8 cellular contexts compared by ENCODE assay signal in genomic region chr1:165144757-165145397, GRCh38.
DNase-seq lines count a peak whose midpoint lies in the region; ATAC-seq, FAIRE-seq and TF ChIP-seq lines count a peak whose summit lies in the region.

No MANE protein-coding gene starts in this region.

- H3K4me1 Mint-ChIP-seq in stimulated activated naive CD8-positive, alpha-beta T cell treated with anti-CD3 and anti-CD28 coated beads, Interleukin-15, amount 100 ng/mL, for 72 hours: no peaks in the 10 kb centered on the region

- TF ChIP-seq POLR2A in HepG2 (IDR thresholded peaks at IDR 0.05; ENCODE audit: insufficient read depth in 1 of 2, low read depth in 2 of 2, low read length in 2 of 2): no peak

- H2AFZ ChIP-seq in HepG2 (ENCODE audit: low read length): no peak overlapping the region

- H3K27ac Mint-ChIP-seq in stimulated activated naive CD8-positive, alpha-beta T cell treated with anti-CD3 and anti-CD28 coated beads, Interleukin-15, amount 100 ng/mL, for 72 hours: no peak overlapping the region

- no peak overlapping the region for H3K4me3 ChIP-seq in HepG2 (replicated peaks in 1 of 3; ENCODE audit: insufficient read depth in 1 of 3, low read depth in 2 of 3, low read length in 3 of 3)

- POLR2A ChIA-PET in HepG2 (lab: Yijun Ruan, JAX): no interaction called here

- BruUV-seq in HepG2 (replicated peaks; lab: Mats Ljungman, UMichigan): no TSS peak

- FAIRE-seq in HepG2 (lab: Jason Lieb, UNC): peak; percentile 64

- no peaks in the 10 kb centered on the region for H4K20me1 ChIP-seq in HepG2 (ENCODE audit: insufficient read depth, low read length)

- DNase-seq in DMS114 treated with DMSO at 0.1 percent for 48 hours (lab: John Stamatoyannopoulos, UW; ENCODE audit: unreplicated experiment): peak; percentile 48
- DNase-seq in KBM-7: peak; percentile 62
- DNase-seq in RKO (ENCODE audit: low spot score): peak; percentile 58
- peak in 46 of 61 donors; percentile 1 to 74 (median 26) for DNase-seq in caudate nucleus (lab: John Stamatoyannopoulos, UW)
- peak; percentile 44 for DNase-seq in HepG2 (ENCODE audit: low spot score)
- DNase-seq in stimulated activated naive CD8-positive, alpha-beta T cell treated with anti-CD3 and anti-CD28 coated beads, Interleukin-15, amount 100 ng/mL, for 72 hours: peak; percentile 8 to 17

- no peaks in the 10 kb centered on the region for H3K79me2 ChIP-seq in HepG2 (ENCODE audit: insufficient read depth, low read length)

- peaks cover 9% of the 10 kb centered on the region for H3K4me1 ChIP-seq in HepG2 (ENCODE audit: insufficient read depth, low read length)

- no peaks in the 10 kb centered on the region for H3K27me3 ChIP-seq in HepG2 (ENCODE audit: control insufficient read depth in 1 of 2, insufficient read depth in 2 of 2, low read length in 2 of 2)

- ATAC-seq in GM19372 (IDR thresholded peaks at IDR 0.05; ENCODE audit: low read depth, unreplicated experiment) (peak; percentile 80), HepG2 (peak; percentile 95), HG03045 (IDR thresholded peaks at IDR 0.05; ENCODE audit: unreplicated experiment) (no peak)
- ATAC-seq in stimulated activated naive CD8-positive, alpha-beta T cell treated with anti-CD3 and anti-CD28 coated beads, Interleukin-15, amount 100 ng/mL, for 72 hours: no peak

- no peak overlapping the region for H3K4me2 ChIP-seq in HepG2 (ENCODE audit: low read depth, low read length)

- intact Hi-C loops in HepG2 (cut with micrococcal nuclease; ENCODE audit: unreplicated experiment): loop anchor here (1.0 kb wide), 3 partner anchors 16 to 224 kb away; no protein-coding TSS in a partner anchor

- no peak for TF ChIP-seq EP300 in HepG2 (IDR thresholded peaks at IDR 0.05; ENCODE audit: low read depth in 2 of 2, low read length in 2 of 2)
- no peak for TF ChIP-seq EP300 in HepG2 (CRISPR knock-in tag; IDR thresholded peaks at IDR 0.05; ENCODE audit: borderline replicate concordance)

- in situ Hi-C loops in KBM-7 (cut with MboI; ENCODE audit: low pct_unique_long_range_greater_than_20kb, low sequenced_read_pairs): no loop called here
- in situ Hi-C loops in HepG2 (cut with HindIII; ENCODE audit: extremely low pct_ligation_motif_present, low pct_unique_long_range_greater_than_20kb): loop anchor here (25.0 kb wide), 1 partner anchor 442 kb away; no protein-coding TSS in a partner anchor

- H3K27ac ChIP-seq in caudate nucleus (ENCODE audit: low read depth, low read length) (no peak overlapping the region), HepG2 (ENCODE audit: extremely low read length, insufficient read depth, low read length) (no peak overlapping the region)

- no peaks in the 10 kb centered on the region for H3K9me3 ChIP-seq in HepG2 (ENCODE audit: low read length)

- H3K27me3 Mint-ChIP-seq in stimulated activated naive CD8-positive, alpha-beta T cell treated with anti-CD3 and anti-CD28 coated beads, Interleukin-15, amount 100 ng/mL, for 72 hours: peaks cover 16% of the 10 kb centered on the region

- TF ChIP-seq CTCF in HepG2 (CRISPR knock-in tag; IDR thresholded peaks at IDR 0.05): peak; percentile 85

- WGBS in HepG2 (ENCODE audit: low lambda C conversion rate): 37% methylated on average over 12 of the region's 12 CpGs

- H3K4me3 Mint-ChIP-seq in stimulated activated naive CD8-positive, alpha-beta T cell treated with anti-CD3 and anti-CD28 coated beads, Interleukin-15, amount 100 ng/mL, for 72 hours: no peak overlapping the region

- H3K9ac ChIP-seq in HepG2 (ENCODE audit: insufficient read depth, low read depth, low read length): no peak overlapping the region

- CTCF ChIA-PET in HepG2 (lab: Yijun Ruan, JAX; ENCODE audit: low intra/inter-chr PET ratio, low total read pairs): interaction anchor here (0.9 to 2.1 kb wide), 3 partner anchors 15 to 224 kb away, joined by 3 to 10 read pairs (median 5); no protein-coding TSS in a partner anchor

- TF ChIP-seq RAD21 in HepG2 (CRISPR knock-in tag; IDR thresholded peaks at IDR 0.05): 0 out of 2 replicates have a peak, but pooled peaks have one; percentile 21

- H3K9me3 Mint-ChIP-seq in stimulated activated naive CD8-positive, alpha-beta T cell treated with anti-CD3 and anti-CD28 coated beads, Interleukin-15, amount 100 ng/mL, for 72 hours: no peaks in the 10 kb centered on the region

- H3K36me3 ChIP-seq in HepG2 (replicated peaks in 1 of 2; ENCODE audit: control insufficient read depth in 1 of 2, insufficient read depth in 2 of 2, low read length in 2 of 2): no peaks in the 10 kb centered on the region

TF ChIP-seq in HepG2, 621 proteins besides CTCF, POLR2A, EP300 and RAD21:
- TF ChIP-seq, protein P1, sequence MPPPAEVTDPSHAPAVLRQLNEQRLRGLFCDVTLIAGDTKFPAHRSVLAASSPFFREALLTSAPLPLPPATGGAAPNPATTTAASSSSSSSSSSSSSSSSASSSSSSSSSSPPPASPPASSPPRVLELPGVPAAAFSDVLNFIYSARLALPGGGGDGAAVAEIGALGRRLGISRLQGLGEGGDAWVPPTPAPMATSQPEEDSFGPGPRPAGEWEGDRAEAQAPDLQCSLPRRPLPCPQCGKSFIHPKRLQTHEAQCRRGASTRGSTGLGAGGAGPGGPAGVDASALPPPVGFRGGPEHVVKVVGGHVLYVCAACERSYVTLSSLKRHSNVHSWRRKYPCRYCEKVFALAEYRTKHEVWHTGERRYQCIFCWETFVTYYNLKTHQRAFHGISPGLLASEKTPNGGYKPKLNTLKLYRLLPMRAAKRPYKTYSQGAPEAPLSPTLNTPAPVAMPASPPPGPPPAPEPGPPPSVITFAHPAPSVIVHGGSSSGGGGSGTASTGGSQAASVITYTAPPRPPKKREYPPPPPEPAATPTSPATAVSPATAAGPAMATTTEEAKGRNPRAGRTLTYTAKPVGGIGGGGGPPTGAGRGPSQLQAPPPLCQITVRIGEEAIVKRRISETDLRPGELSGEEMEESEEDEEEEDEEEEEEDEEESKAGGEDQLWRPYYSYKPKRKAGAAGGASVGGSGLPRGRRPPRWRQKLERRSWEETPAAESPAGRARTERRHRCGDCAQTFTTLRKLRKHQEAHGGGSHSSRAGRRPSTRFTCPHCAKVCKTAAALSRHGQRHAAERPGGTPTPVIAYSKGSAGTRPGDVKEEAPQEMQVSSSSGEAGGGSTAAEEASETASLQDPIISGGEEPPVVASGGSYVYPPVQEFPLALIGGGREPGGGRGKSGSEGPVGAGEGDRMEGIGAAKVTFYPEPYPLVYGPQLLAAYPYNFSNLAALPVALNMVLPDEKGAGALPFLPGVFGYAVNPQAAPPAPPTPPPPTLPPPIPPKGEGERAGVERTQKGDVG (CRISPR knock-in tag; IDR thresholded peaks at IDR 0.05; ENCODE audit: borderline replicate concordance): no peak
- no peak for TF ChIP-seq ZNF296 (CRISPR knock-in tag; conservative IDR thresholded peaks at IDR 0.05)
- TF ChIP-seq TEAD3 (CRISPR knock-in tag; optimal IDR thresholded peaks at IDR 0.05; ENCODE audit: borderline replicate concordance): peak; percentile 69
- TF ChIP-seq, protein P2, sequence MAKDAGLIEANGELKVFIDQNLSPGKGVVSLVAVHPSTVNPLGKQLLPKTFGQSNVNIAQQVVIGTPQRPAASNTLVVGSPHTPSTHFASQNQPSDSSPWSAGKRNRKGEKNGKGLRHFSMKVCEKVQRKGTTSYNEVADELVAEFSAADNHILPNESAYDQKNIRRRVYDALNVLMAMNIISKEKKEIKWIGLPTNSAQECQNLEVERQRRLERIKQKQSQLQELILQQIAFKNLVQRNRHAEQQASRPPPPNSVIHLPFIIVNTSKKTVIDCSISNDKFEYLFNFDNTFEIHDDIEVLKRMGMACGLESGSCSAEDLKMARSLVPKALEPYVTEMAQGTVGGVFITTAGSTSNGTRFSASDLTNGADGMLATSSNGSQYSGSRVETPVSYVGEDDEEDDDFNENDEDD (CRISPR knock-in tag; IDR thresholded peaks at IDR 0.05; ENCODE audit: borderline replicate concordance): peak; percentile 57; the same call in 1 of the 2 replicates
- peak; percentile 60 for TF ChIP-seq MAX (IDR thresholded peaks at IDR 0.05)
- TF ChIP-seq LCORL (IDR thresholded peaks at IDR 0.05): no peak
- no peak for TF ChIP-seq LCORL (CRISPR knock-in tag; IDR thresholded peaks at IDR 0.05)
- TF ChIP-seq, protein P3, sequence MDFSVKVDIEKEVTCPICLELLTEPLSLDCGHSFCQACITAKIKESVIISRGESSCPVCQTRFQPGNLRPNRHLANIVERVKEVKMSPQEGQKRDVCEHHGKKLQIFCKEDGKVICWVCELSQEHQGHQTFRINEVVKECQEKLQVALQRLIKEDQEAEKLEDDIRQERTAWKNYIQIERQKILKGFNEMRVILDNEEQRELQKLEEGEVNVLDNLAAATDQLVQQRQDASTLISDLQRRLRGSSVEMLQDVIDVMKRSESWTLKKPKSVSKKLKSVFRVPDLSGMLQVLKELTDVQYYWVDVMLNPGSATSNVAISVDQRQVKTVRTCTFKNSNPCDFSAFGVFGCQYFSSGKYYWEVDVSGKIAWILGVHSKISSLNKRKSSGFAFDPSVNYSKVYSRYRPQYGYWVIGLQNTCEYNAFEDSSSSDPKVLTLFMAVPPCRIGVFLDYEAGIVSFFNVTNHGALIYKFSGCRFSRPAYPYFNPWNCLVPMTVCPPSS (IDR thresholded peaks at IDR 0.05): no peak
- TF ChIP-seq STAG1 (CRISPR knock-in tag; IDR thresholded peaks at IDR 0.05): peak; percentile 73
- peak; percentile 21 for TF ChIP-seq XRCC5 (optimal IDR thresholded peaks at IDR 0.05; ENCODE audit: low read length)
- TF ChIP-seq SMC3 (IDR thresholded peaks at IDR 0.05; ENCODE audit: low read length): peak; percentile 74
TF ChIP-seq in HepG2: peak in this region for 6.

Comparison
In these comparisons a context has a peak if more than half of its experiments do, and no peak if none do; other contexts are left out.
1. ATAC-seq: peak in GM19372 (single experiment) and HepG2 (single experiment); none in stimulated activated naive CD8-positive, alpha-beta T cell treated with anti-CD3 and anti-CD28 coated beads, Interleukin-15, amount 100 ng/mL, for 72 hours (single experiment) and HG03045 (single experiment).
2. Peak in every context shown above with its lines, with median percentiles within 50 percentile points of each other: DNase-seq.